12 cellular contexts compared by ENCODE assay signal in the genomic region with DNA sequence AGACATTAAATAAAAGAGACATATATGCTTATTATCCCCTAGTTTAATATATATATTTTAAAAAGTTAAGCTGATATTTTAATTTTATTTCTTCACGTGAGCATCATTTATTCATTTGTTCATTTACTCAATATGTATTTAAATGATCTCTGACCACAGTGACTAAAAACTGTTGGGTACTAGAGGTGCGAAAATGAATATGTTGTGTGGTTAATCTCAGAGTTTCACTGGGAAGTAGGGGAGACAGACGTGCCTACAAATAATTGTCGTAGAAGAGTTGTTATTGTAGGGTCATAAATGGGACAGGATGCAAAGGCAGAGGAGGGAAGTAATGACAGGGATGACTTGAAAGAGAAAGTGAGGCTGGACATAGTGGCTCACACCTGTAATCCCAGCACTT.
DNase-seq lines count a peak whose midpoint lies in the region; ATAC-seq and TF ChIP-seq lines count a peak whose summit lies in the region.
"Had no signal": no experiment of that assay in that cellular context is flagged by ENCODE, and none has a peak within 500 bp of the region (broad histone marks: within the 10 kb centered on the region; RNA-seq: fewer than 3 reads in every experiment).

No MANE protein-coding gene starts in this region.

- peaks cover 5% of the 10 kb centered on the region for H3K36me3 Mint-ChIP-seq in stimulated activated naive CD8-positive, alpha-beta T cell treated with anti-CD3 and anti-CD28 coated beads, Interleukin-15, Interleukin-2, amounts not matched to agents 100 ng/mL and 50 ng/mL, for 24 hours (ENCODE audit: low read depth)
- H3K36me3 Mint-ChIP-seq in H9 (ENCODE audit: insufficient read depth in 1 of 3, low read depth in 3 of 3): peaks cover 0 to under 1% (median 0%) of the 10 kb centered on the region in 3 experiments; a peak in 3 of 7 replicates
- no peaks in the 10 kb centered on the region for H3K36me3 Mint-ChIP-seq in activated T-helper 2 cell treated with anti-CD3 and anti-CD28 coated beads, Interferon-gamma antibody, Interleukin-2, Interleukin-4, amounts not matched to agents 10 μg/mL and 5 μg/mL and 100 μg/mL, durations not matched to agents 14 hours and 24 hours and 36 hours (ENCODE audit: low read depth)
- H3K36me3 Mint-ChIP-seq in activated naive CD8-positive, alpha-beta T cell treated with anti-CD3 and anti-CD28 coated beads for 36 hours: peaks cover 3% of the 10 kb centered on the region

- TF ChIP-seq CTCF in H9 (conservative IDR thresholded peaks at IDR 0.05): no peak

- no peaks in the 10 kb centered on the region for H4K20me1 ChIP-seq in H9 (ENCODE audit: control insufficient read depth, insufficient read depth, insufficient read length)

- peak overlapping the region; percentile 21 for H3K27ac Mint-ChIP-seq in stimulated activated naive CD8-positive, alpha-beta T cell treated with anti-CD3 and anti-CD28 coated beads, Interleukin-15, Interleukin-2, amounts not matched to agents 100 ng/mL and 50 ng/mL, for 24 hours
- H3K27ac Mint-ChIP-seq in H9: no peak overlapping the region; a peak in 1 of 7 replicates
- no peak overlapping the region for H3K27ac Mint-ChIP-seq in activated T-helper 2 cell treated with anti-CD3 and anti-CD28 coated beads, Interferon-gamma antibody, Interleukin-2, Interleukin-4, amounts not matched to agents 10 μg/mL and 5 μg/mL and 100 μg/mL, durations not matched to agents 14 hours and 24 hours and 36 hours
- no peak overlapping the region for H3K27ac Mint-ChIP-seq in activated naive CD8-positive, alpha-beta T cell treated with anti-CD3 and anti-CD28 coated beads for 36 hours

- H3K4me1 Mint-ChIP-seq in stimulated activated naive CD8-positive, alpha-beta T cell treated with anti-CD3 and anti-CD28 coated beads, Interleukin-15, Interleukin-2, amounts not matched to agents 100 ng/mL and 50 ng/mL, for 24 hours (ENCODE audit: low read depth): peaks cover 16% of the 10 kb centered on the region
- H3K4me1 Mint-ChIP-seq in H9: peaks cover 16 to 17% of the 10 kb centered on the region in 2 experiments
- peaks cover 10% of the 10 kb centered on the region for H3K4me1 Mint-ChIP-seq in activated T-helper 2 cell treated with anti-CD3 and anti-CD28 coated beads, Interferon-gamma antibody, Interleukin-2, Interleukin-4, amounts not matched to agents 10 μg/mL and 5 μg/mL and 100 μg/mL, durations not matched to agents 14 hours and 24 hours and 36 hours (ENCODE audit: low read depth)
- H3K4me1 Mint-ChIP-seq in activated naive CD8-positive, alpha-beta T cell treated with anti-CD3 and anti-CD28 coated beads for 36 hours: peaks cover 12% of the 10 kb centered on the region

- intact Hi-C loops in activated T-helper 2 cell treated with anti-CD3 and anti-CD28 coated beads, Interferon-gamma antibody, Interleukin-2, Interleukin-4, amounts not matched to agents 10 μg/mL and 5 μg/mL and 100 μg/mL, durations not matched to agents 14 hours and 24 hours and 36 hours (cut with micrococcal nuclease): no loop called here

- no peak overlapping the region for H4K91ac ChIP-seq in H9 (ENCODE audit: insufficient read length, low read depth, low read length)

- no peaks in the 10 kb centered on the region for H3K9me3 Mint-ChIP-seq in stimulated activated naive CD8-positive, alpha-beta T cell treated with anti-CD3 and anti-CD28 coated beads, Interleukin-15, Interleukin-2, amounts not matched to agents 100 ng/mL and 50 ng/mL, for 24 hours
- peaks cover 0 to 1% of the 10 kb centered on the region in 2 experiments; a peak in 1 of 5 replicates for H3K9me3 Mint-ChIP-seq in H9
- no peaks in the 10 kb centered on the region for H3K9me3 Mint-ChIP-seq in activated T-helper 2 cell treated with anti-CD3 and anti-CD28 coated beads, Interferon-gamma antibody, Interleukin-2, Interleukin-4, amounts not matched to agents 10 μg/mL and 5 μg/mL and 100 μg/mL, durations not matched to agents 14 hours and 24 hours and 36 hours
- H3K9me3 Mint-ChIP-seq in activated naive CD8-positive, alpha-beta T cell treated with anti-CD3 and anti-CD28 coated beads for 36 hours: no peaks in the 10 kb centered on the region

- no peak overlapping the region for H2BK12ac ChIP-seq in H9 (ENCODE audit: insufficient read length, low read depth, low read length)

- no peak overlapping the region for H2AFZ ChIP-seq in H9 (ENCODE audit: low read length)

- H4K8ac ChIP-seq in H9 (replicated peaks; ENCODE audit: insufficient read length, low read depth, low read length): no peak overlapping the region

- no peak overlapping the region for H3K23ac ChIP-seq in H9 (ENCODE audit: insufficient read length, low read depth, low read length)

- H3K9ac ChIP-seq in H9 (ENCODE audit: extremely low read depth, insufficient read length, low read length): no peak overlapping the region

- H3K4me3 Mint-ChIP-seq in stimulated activated naive CD8-positive, alpha-beta T cell treated with anti-CD3 and anti-CD28 coated beads, Interleukin-15, Interleukin-2, amounts not matched to agents 100 ng/mL and 50 ng/mL, for 24 hours: no peak overlapping the region
- H3K4me3 Mint-ChIP-seq in H9: no peak overlapping the region
- H3K4me3 Mint-ChIP-seq in activated T-helper 2 cell treated with anti-CD3 and anti-CD28 coated beads, Interferon-gamma antibody, Interleukin-2, Interleukin-4, amounts not matched to agents 10 μg/mL and 5 μg/mL and 100 μg/mL, durations not matched to agents 14 hours and 24 hours and 36 hours (ENCODE audit: low read depth): no peak overlapping the region
- H3K4me3 Mint-ChIP-seq in activated naive CD8-positive, alpha-beta T cell treated with anti-CD3 and anti-CD28 coated beads for 36 hours: no peak overlapping the region

- H2BK120ac ChIP-seq in H9 (ENCODE audit: low read depth, low read length, poor library complexity, severe bottlenecking): no peak overlapping the region

- H2BK15ac ChIP-seq in H9 (ENCODE audit: low read depth, low read length): no peak overlapping the region

- no peak overlapping the region for H2AK5ac ChIP-seq in H9 (ENCODE audit: insufficient read length, low read length)

- no peak overlapping the region for H3K4me2 ChIP-seq in H9 (ENCODE audit: insufficient read depth, insufficient read length, low read length)

- no peak overlapping the region for H2BK20ac ChIP-seq in H9 (ENCODE audit: low read depth, low read length, poor library complexity, severe bottlenecking)

- no peaks in the 10 kb centered on the region for H3K27me3 ChIP-seq in H9 (ENCODE audit: insufficient read depth, low read length)

- H3K4ac ChIP-seq in H9 (ENCODE audit: low read depth, low read length): no peak overlapping the region

- H3K9me3 ChIP-seq in H9 (ENCODE audit: control insufficient read depth, low read depth, low read length): no peaks in the 10 kb centered on the region

- H3T11ph ChIP-seq in H9 (ENCODE audit: low read length): no peak overlapping the region

- no peak overlapping the region for H3K27ac ChIP-seq in H9 (ENCODE audit: insufficient read length, low read depth, low read length)

- H3K79me1 ChIP-seq in H9 (ENCODE audit: insufficient read depth, low read depth, low read length, poor library complexity, severe bottlenecking): no peaks in the 10 kb centered on the region

- H3K56ac ChIP-seq in H9 (ENCODE audit: insufficient read length, low read depth, low read length): no peak overlapping the region

- no peaks in the 10 kb centered on the region for H3K23me2 ChIP-seq in H9 (ENCODE audit: insufficient read length, low read depth, low read length, poor library complexity, severe bottlenecking)

- no peak for ATAC-seq in stimulated activated naive CD8-positive, alpha-beta T cell treated with anti-CD3 and anti-CD28 coated beads, Interleukin-15, Interleukin-2, amounts not matched to agents 100 U/mL and 50 U/mL, for 24 hours
- ATAC-seq in GM21723 (IDR thresholded peaks at IDR 0.05; ENCODE audit: unreplicated experiment) (peak; percentile 72), HG03280 (IDR thresholded peaks at IDR 0.05; ENCODE audit: unreplicated experiment) (peak; percentile 51)

- no peak for DNase-seq in stimulated activated naive CD8-positive, alpha-beta T cell treated with anti-CD3 and anti-CD28 coated beads, Interleukin-15, Interleukin-2, amounts not matched to agents 100 U/mL and 50 U/mL, for 24 hours
- no peak for DNase-seq in NCI-H2029 (lab: John Stamatoyannopoulos, UW)
- no peak for DNase-seq in H9
- no peak for DNase-seq in activated T-helper 2 cell treated with anti-CD3 and anti-CD28 coated beads, Interferon-gamma antibody, Interleukin-2, Interleukin-4, amounts not matched to agents 10 μg/mL and 5 μg/mL and 100 μg/mL, durations not matched to agents 14 hours and 24 hours and 36 hours (ENCODE audit: low spot score)
- DNase-seq in activated naive CD8-positive, alpha-beta T cell treated with anti-CD3 and anti-CD28 coated beads for 36 hours: no peak
- DNase-seq: DND-41, hippocampal formation, IMR-90, NCI-H2081 had no signal

- no peak overlapping the region for H4K5ac ChIP-seq in H9 (ENCODE audit: insufficient read length, low read depth, low read length)

- H3K14ac ChIP-seq in H9 (ENCODE audit: insufficient read depth, low read length): no peak overlapping the region

- no peak overlapping the region for H3K18ac ChIP-seq in H9 (ENCODE audit: insufficient read length, low read depth, low read length)

- H3K79me2 ChIP-seq in H9 (ENCODE audit: insufficient read depth, low read length): no peaks in the 10 kb centered on the region

- no peaks in the 10 kb centered on the region for H3K4me1 ChIP-seq in H9 (ENCODE audit: insufficient read depth, low read length)

- no peak overlapping the region for H2BK5ac ChIP-seq in H9 (ENCODE audit: insufficient read length, low read length)

- no peaks in the 10 kb centered on the region for H3K27me3 Mint-ChIP-seq in stimulated activated naive CD8-positive, alpha-beta T cell treated with anti-CD3 and anti-CD28 coated beads, Interleukin-15, Interleukin-2, amounts not matched to agents 100 ng/mL and 50 ng/mL, for 24 hours
- no peaks in the 10 kb centered on the region for H3K27me3 Mint-ChIP-seq in H9 (ENCODE audit: low read depth)
- peaks cover 2% of the 10 kb centered on the region for H3K27me3 Mint-ChIP-seq in activated T-helper 2 cell treated with anti-CD3 and anti-CD28 coated beads, Interferon-gamma antibody, Interleukin-2, Interleukin-4, amounts not matched to agents 10 μg/mL and 5 μg/mL and 100 μg/mL, durations not matched to agents 14 hours and 24 hours and 36 hours (ENCODE audit: low read depth)
- H3K27me3 Mint-ChIP-seq in activated naive CD8-positive, alpha-beta T cell treated with anti-CD3 and anti-CD28 coated beads for 36 hours: no peaks in the 10 kb centered on the region

- no CpG with 5 or more reads among the region's 4 CpGs for WGBS in H9 (ENCODE audit: extremely low coverage, insufficient read length, low lambda C conversion rate)
